ENCODE assay signal across 1 cellular context in the genomic region with DNA sequence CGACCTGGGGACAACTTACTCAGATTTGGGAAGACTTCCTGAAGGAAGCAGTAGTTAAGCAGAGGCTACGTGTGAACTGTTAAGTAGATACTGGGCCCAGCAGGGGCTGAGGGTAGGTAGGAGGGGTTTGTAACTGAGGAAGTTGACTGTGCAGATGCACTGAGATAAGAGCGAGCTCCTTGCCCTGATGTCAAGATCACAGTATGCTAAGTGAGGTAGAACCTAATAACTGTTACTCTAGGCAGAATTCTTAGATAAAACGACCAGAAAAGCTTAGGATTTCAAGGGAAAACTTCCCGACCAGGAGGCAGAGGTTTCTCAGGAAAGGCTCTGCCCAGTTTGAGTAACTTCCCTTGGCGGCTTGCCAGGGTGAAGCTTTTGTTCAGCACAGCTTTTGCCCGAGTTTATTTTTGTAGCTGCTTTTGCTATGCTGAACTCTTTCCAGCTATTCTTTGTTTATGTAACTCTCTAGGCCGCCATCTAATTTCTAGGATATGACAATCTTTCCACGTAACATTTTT.
TF ChIP-seq lines count a peak whose summit lies in the region.

No MANE protein-coding gene starts in this region.

TF ChIP-seq in GM23338, 12 proteins besides CTCF, POLR2A, EP300 and RAD21 (continued from another document):
- TF ChIP-seq, protein P1, sequence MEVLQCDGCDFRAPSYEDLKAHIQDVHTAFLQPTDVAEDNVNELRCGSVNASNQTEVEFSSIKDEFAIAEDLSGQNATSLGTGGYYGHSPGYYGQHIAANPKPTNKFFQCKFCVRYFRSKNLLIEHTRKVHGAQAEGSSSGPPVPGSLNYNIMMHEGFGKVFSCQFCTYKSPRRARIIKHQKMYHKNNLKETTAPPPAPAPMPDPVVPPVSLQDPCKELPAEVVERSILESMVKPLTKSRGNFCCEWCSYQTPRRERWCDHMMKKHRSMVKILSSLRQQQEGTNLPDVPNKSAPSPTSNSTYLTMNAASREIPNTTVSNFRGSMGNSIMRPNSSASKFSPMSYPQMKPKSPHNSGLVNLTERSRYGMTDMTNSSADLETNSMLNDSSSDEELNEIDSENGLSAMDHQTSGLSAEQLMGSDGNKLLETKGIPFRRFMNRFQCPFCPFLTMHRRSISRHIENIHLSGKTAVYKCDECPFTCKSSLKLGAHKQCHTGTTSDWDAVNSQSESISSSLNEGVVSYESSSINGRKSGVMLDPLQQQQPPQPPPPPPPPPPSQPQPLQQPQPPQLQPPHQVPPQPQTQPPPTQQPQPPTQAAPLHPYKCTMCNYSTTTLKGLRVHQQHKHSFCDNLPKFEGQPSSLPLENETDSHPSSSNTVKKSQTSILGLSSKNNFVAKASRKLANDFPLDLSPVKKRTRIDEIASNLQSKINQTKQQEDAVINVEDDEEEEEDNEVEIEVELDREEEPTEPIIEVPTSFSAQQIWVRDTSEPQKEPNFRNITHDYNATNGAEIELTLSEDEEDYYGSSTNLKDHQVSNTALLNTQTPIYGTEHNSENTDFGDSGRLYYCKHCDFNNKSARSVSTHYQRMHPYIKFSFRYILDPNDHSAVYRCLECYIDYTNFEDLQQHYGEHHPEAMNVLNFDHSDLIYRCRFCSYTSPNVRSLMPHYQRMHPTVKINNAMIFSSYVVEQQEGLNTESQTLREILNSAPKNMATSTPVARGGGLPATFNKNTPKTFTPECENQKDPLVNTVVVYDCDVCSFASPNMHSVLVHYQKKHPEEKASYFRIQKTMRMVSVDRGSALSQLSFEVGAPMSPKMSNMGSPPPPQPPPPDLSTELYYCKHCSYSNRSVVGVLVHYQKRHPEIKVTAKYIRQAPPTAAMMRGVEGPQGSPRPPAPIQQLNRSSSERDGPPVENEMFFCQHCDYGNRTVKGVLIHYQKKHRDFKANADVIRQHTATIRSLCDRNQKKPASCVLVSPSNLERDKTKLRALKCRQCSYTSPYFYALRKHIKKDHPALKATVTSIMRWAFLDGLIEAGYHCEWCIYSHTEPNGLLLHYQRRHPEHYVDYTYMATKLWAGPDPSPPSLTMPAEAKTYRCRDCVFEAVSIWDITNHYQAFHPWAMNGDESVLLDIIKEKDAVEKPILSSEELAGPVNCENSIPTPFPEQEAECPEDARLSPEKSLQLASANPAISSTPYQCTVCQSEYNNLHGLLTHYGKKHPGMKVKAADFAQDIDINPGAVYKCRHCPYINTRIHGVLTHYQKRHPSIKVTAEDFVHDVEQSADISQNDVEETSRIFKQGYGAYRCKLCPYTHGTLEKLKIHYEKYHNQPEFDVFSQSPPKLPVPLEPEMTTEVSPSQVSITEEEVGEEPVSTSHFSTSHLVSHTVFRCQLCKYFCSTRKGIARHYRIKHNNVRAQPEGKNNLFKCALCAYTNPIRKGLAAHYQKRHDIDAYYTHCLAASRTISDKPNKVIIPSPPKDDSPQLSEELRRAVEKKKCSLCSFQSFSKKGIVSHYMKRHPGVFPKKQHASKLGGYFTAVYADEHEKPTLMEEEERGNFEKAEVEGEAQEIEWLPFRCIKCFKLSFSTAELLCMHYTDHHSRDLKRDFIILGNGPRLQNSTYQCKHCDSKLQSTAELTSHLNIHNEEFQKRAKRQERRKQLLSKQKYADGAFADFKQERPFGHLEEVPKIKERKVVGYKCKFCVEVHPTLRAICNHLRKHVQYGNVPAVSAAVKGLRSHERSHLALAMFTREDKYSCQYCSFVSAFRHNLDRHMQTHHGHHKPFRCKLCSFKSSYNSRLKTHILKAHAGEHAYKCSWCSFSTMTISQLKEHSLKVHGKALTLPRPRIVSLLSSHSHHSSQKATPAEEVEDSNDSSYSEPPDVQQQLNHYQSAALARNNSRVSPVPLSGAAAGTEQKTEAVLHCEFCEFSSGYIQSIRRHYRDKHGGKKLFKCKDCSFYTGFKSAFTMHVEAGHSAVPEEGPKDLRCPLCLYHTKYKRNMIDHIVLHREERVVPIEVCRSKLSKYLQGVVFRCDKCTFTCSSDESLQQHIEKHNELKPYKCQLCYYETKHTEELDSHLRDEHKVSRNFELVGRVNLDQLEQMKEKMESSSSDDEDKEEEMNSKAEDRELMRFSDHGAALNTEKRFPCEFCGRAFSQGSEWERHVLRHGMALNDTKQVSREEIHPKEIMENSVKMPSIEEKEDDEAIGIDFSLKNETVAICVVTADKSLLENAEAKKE (CRISPR knock-in tag; IDR thresholded peaks at IDR 0.05) = no peak
- no peak for TF ChIP-seq ZNF331 (CRISPR knock-in tag; IDR thresholded peaks at IDR 0.05; ENCODE audit: low read depth)
- TF ChIP-seq, protein P2, sequence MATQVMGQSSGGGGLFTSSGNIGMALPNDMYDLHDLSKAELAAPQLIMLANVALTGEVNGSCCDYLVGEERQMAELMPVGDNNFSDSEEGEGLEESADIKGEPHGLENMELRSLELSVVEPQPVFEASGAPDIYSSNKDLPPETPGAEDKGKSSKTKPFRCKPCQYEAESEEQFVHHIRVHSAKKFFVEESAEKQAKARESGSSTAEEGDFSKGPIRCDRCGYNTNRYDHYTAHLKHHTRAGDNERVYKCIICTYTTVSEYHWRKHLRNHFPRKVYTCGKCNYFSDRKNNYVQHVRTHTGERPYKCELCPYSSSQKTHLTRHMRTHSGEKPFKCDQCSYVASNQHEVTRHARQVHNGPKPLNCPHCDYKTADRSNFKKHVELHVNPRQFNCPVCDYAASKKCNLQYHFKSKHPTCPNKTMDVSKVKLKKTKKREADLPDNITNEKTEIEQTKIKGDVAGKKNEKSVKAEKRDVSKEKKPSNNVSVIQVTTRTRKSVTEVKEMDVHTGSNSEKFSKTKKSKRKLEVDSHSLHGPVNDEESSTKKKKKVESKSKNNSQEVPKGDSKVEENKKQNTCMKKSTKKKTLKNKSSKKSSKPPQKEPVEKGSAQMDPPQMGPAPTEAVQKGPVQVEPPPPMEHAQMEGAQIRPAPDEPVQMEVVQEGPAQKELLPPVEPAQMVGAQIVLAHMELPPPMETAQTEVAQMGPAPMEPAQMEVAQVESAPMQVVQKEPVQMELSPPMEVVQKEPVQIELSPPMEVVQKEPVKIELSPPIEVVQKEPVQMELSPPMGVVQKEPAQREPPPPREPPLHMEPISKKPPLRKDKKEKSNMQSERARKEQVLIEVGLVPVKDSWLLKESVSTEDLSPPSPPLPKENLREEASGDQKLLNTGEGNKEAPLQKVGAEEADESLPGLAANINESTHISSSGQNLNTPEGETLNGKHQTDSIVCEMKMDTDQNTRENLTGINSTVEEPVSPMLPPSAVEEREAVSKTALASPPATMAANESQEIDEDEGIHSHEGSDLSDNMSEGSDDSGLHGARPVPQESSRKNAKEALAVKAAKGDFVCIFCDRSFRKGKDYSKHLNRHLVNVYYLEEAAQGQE (IDR thresholded peaks at IDR 0.05; ENCODE audit: unreplicated experiment) = no peak
- no peak for TF ChIP-seq CREB1 (CRISPR knock-in tag; IDR thresholded peaks at IDR 0.05; ENCODE audit: low read depth)
- TF ChIP-seq EZH2 (IDR thresholded peaks at IDR 0.05; ENCODE audit: low read depth, unreplicated experiment) = no peak
